ENCODE assay signal across 18 cellular contexts in genomic region chr6:105607624-105608392, GRCh38.
DNase-seq lines count a peak whose midpoint lies in the region; FAIRE-seq and TF ChIP-seq lines count a peak whose summit lies in the region.
"Had no signal": no experiment of that assay in that cellular context is flagged by ENCODE, and none has a peak within 500 bp of the region (broad histone marks: within the 10 kb centered on the region; RNA-seq: fewer than 3 reads in every experiment).

No MANE protein-coding gene starts in this region.

- peak overlapping the region; percentile 11 for H2AFZ ChIP-seq in astrocyte (ENCODE audit: low read depth, low read length)

- no peaks in the 10 kb centered on the region for H3K27me3 Mint-ChIP-seq in astrocyte (ENCODE audit: low read depth, unreplicated experiment)

- no peaks in the 10 kb centered on the region for H4K20me1 ChIP-seq in astrocyte (ENCODE audit: insufficient read depth, low read length)

- FAIRE-seq in GM19239 (lab: Jason Lieb, UNC) = peak; percentile 60
- peak; percentile 84 for FAIRE-seq in astrocyte (lab: Jason Lieb, UNC)

- peak overlapping the region; percentile 72 for H3K4me2 ChIP-seq in astrocyte (ENCODE audit: low read length)

- peak overlapping the region; percentile 100 for H3K27ac Mint-ChIP-seq in astrocyte (ENCODE audit: unreplicated experiment)
- H3K27ac Mint-ChIP-seq: activated CD4-positive, alpha-beta T cell treated with anti-CD3 and anti-CD28 coated beads, Interleukin-2, amount 10 ng/mL, durations not matched to agents 24 days and 14 days; activated naive CD4-positive, alpha-beta T cell treated with anti-CD3 and anti-CD28 coated beads for 36 hours; dendritic cell treated with granulocyte-macrophage colony-stimulating factor and Interleukin-4, amounts not matched to agents 40 ng/mL and 50 ng/mL, for 4 days had no signal

- DNase-seq in GM19239 (ENCODE audit: insufficient read length, low spot score) = no peak
- peak; percentile 23 for DNase-seq in astrocyte (ENCODE audit: low read depth)
- peak; percentile 33 for DNase-seq in left kidney (ENCODE audit: low read depth, low spot score)
- DNase-seq in retinal pigment epithelial cell (ENCODE audit: low read depth) = peak; percentile 58
- DNase-seq in stimulated activated naive CD4-positive, alpha-beta T cell treated with Interleukin-2 at 50 U/mL for 16 hours (lab: John Stamatoyannopoulos, UW) = no peak
- no peak for DNase-seq in activated naive CD4-positive, alpha-beta T cell treated with anti-CD3 and anti-CD28 coated beads, Interleukin-2, amount 50 U/mL, for 16 hours
- DNase-seq in SKM-1 treated with dmso at 0.1 percent for 144 hours (lab: John Stamatoyannopoulos, UW; ENCODE audit: unreplicated experiment) = no peak
- DNase-seq in H7 = no peak
- DNase-seq: activated CD4-positive, alpha-beta T cell treated with anti-CD3 and anti-CD28 coated beads, Interleukin-2, amount 10 ng/mL, durations not matched to agents 24 days and 14 days; activated naive CD4-positive, alpha-beta T cell treated with anti-CD3 and anti-CD28 coated beads for 36 hours; Caco-2; KBM-7; NCI-H2107; NCI-H748 treated with DMSO at 0.1 percent for 48 hours; stimulated activated CD4-positive, alpha-beta T cell treated with anti-CD3 and anti-CD28 coated beads, Interleukin-4, amount 100 ng/mL, for 1 hour had no signal

- no peaks in the 10 kb centered on the region for H3K79me2 ChIP-seq in astrocyte (ENCODE audit: insufficient read depth, low read length)

- TF ChIP-seq CTCF in astrocyte (IDR thresholded peaks at IDR 0.05; ENCODE audit: insufficient read depth, low read depth, low read length) = no peak
- no peak for TF ChIP-seq CTCF in retinal pigment epithelial cell (conservative IDR thresholded peaks at IDR 0.05; ENCODE audit: low read depth, low read length)

- H3K9me3 Mint-ChIP-seq in astrocyte (ENCODE audit: unreplicated experiment) = peaks cover 6% of the 10 kb centered on the region
- H3K9me3 Mint-ChIP-seq: activated naive CD4-positive, alpha-beta T cell treated with anti-CD3 and anti-CD28 coated beads for 36 hours; dendritic cell treated with granulocyte-macrophage colony-stimulating factor and Interleukin-4, amounts not matched to agents 40 ng/mL and 50 ng/mL, for 4 days had no signal

- no peaks in the 10 kb centered on the region for H3K27me3 ChIP-seq in astrocyte (ENCODE audit: insufficient read depth, low read length)
- no peaks in the 10 kb centered on the region for H3K27me3 ChIP-seq in H7 (ENCODE audit: control insufficient read depth, insufficient read depth, low read length)
- H3K27me3 ChIP-seq: ascending aorta, suprapubic skin had no signal

- H3K4me1 Mint-ChIP-seq in astrocyte (ENCODE audit: low read depth, unreplicated experiment) = peaks cover 39% of the 10 kb centered on the region

- H3K4me3 Mint-ChIP-seq in astrocyte (ENCODE audit: unreplicated experiment) = no peak overlapping the region
- H3K4me3 Mint-ChIP-seq: activated CD4-positive, alpha-beta T cell treated with anti-CD3 and anti-CD28 coated beads, Interleukin-2, amount 10 ng/mL, durations not matched to agents 24 days and 14 days; activated naive CD4-positive, alpha-beta T cell treated with anti-CD3 and anti-CD28 coated beads for 36 hours; dendritic cell treated with granulocyte-macrophage colony-stimulating factor and Interleukin-4, amounts not matched to agents 40 ng/mL and 50 ng/mL, for 4 days had no signal

- H3K27ac ChIP-seq in astrocyte (ENCODE audit: low read depth, low read length) = peak overlapping the region; percentile 98
- H3K27ac ChIP-seq: ascending aorta, suprapubic skin had no signal

- peaks cover 21% of the 10 kb centered on the region for H3K4me1 ChIP-seq in astrocyte (ENCODE audit: insufficient read depth, low read length)

- H3K9ac ChIP-seq in astrocyte (ENCODE audit: low read length) = peak overlapping the region; percentile 78

- no peak overlapping the region for H3K4me3 ChIP-seq in astrocyte (ENCODE audit: insufficient read depth, low read depth, low read length)
- no peak overlapping the region for H3K4me3 ChIP-seq in retinal pigment epithelial cell (ENCODE audit: low read length)
- H3K4me3 ChIP-seq in H7 (ENCODE audit: insufficient read depth, low read depth, low read length) = no peak overlapping the region
- H3K4me3 ChIP-seq: ascending aorta, suprapubic skin had no signal

- H3K9me3 ChIP-seq in astrocyte (ENCODE audit: insufficient read depth, low read depth, low read length) = no peaks in the 10 kb centered on the region
- H3K9me3 ChIP-seq: ascending aorta, Caco-2, suprapubic skin had no signal

- H3K36me3 Mint-ChIP-seq in astrocyte (ENCODE audit: low read depth, unreplicated experiment) = no peaks in the 10 kb centered on the region

- H3K36me3 ChIP-seq in astrocyte (ENCODE audit: insufficient read depth, low read length) = no peaks in the 10 kb centered on the region
- H3K36me3 ChIP-seq in H7 (replicated peaks; ENCODE audit: control insufficient read depth, insufficient read depth, low read length) = no peaks in the 10 kb centered on the region
- H3K36me3 ChIP-seq: ascending aorta, suprapubic skin had no signal

Comparison
In these comparisons a context has a peak if more than half of its experiments do, and no peak if none do; other contexts are left out.
1. DNase-seq: peak in astrocyte (single experiment), left kidney (single experiment) and retinal pigment epithelial cell (single experiment); none in GM19239 (single experiment), stimulated activated naive CD4-positive, alpha-beta T cell treated with Interleukin-2 at 50 U/mL for 16 hours (single experiment), activated naive CD4-positive, alpha-beta T cell treated with anti-CD3 and anti-CD28 coated beads, Interleukin-2, amount 50 U/mL, for 16 hours (single experiment), SKM-1 treated with dmso at 0.1 percent for 144 hours (single experiment) and H7 (single experiment).